Comparison of ENCODE assay signal across 8 cellular contexts in the genomic region with DNA sequence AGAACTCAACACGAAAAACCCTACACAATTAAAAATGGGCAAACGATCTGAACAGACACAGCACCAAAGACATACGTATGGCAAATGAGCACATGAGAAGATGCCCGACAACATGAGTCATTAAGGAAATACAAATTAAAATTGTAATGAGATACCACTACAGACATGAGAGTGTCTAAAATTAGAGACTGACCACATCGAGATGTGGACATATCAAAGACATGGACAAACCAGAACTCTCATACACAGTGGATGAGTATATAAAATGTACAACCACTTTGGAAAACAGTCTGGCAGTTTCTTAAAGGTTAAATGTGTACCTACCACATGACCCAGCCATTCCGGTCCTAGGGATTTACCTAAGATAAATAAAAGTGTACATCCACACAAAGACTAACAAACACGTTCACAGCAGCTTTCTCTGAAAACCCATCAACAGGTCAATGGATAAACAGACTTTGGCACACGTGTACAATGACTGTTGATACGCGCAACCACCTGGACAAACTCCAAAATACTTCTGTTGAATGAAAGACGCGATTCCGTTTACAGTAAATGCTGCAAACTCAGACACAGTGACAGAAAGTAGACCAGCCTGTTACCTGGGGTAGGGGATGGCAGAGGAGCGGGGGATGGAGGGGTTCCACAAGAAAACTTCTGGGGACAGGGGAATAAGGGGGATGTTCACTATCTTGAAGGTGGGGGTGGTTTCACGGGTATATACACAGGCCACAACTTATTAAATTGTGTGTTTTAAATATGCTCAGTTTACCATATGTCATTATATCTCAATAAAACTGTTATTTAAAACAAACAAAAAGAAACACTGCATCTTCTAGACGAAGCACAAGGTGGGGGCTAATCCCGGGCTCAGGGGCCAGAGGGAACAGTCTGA. TPM values are rescaled to one million over a fixed set of nuclear protein-coding genes. Genes with fewer than 3 reads are reported as not detected.
A peak's percentile ranks its signal among the peaks of the same experiment; 100 is the strongest.
DNase-seq lines count a peak whose midpoint lies in the region; ATAC-seq and TF ChIP-seq lines count a peak whose summit lies in the region.

No MANE protein-coding gene starts in this region.

- H3K9me3 Mint-ChIP-seq in activated CD4-positive, alpha-beta T cell treated with anti-CD3 and anti-CD28 coated beads for 36 hours (ENCODE audit: low read depth) = no peaks in the 10 kb centered on the region

- H3K9me3 ChIP-seq in SK-N-MC (ENCODE audit: low read depth, low read length) (no peaks in the 10 kb centered on the region), fibroblast of lung (ENCODE audit: control insufficient read depth, insufficient read depth, low read depth, low read length) (no peaks in the 10 kb centered on the region), thymus (ENCODE audit: control insufficient read depth) (no peaks in the 10 kb centered on the region)

- H3K27ac ChIP-seq in SK-N-MC (no peak overlapping the region), fibroblast of lung (ENCODE audit: insufficient read depth, low read length) (no peak overlapping the region), thymus (ENCODE audit: low read depth) (peak overlapping the region; percentile 80)

- no peaks in the 10 kb centered on the region for H4K20me1 ChIP-seq in fibroblast of lung (ENCODE audit: control insufficient read depth, extremely low read depth, insufficient read depth, low read length)

- TF ChIP-seq CTCF in fibroblast of lung (conservative IDR thresholded peaks at IDR 0.05 in 1 of 2, IDR thresholded peaks at IDR 0.05 in 1 of 2; ENCODE audit: low read depth in 1 of 2, low read length in 2 of 2) = no peak

- POLR2A ChIA-PET in activated CD4-positive, alpha-beta T cell treated with anti-CD3 and anti-CD28 coated beads for 36 hours (lab: Charles Lee) = interaction anchor here (3.9 kb wide), 1 partner anchor 11 kb away, joined by 28 read pairs; no protein-coding TSS in a partner anchor

- H3K4me1 Mint-ChIP-seq in activated CD4-positive, alpha-beta T cell treated with anti-CD3 and anti-CD28 coated beads for 36 hours = peaks cover 58% of the 10 kb centered on the region

- H3K36me3 ChIP-seq in SK-N-MC (ENCODE audit: insufficient read depth, low read length) = peaks cover 8% of the 10 kb centered on the region
- no peaks in the 10 kb centered on the region for H3K36me3 ChIP-seq in fibroblast of lung (ENCODE audit: control insufficient read depth, insufficient read depth, low read length)
- H3K36me3 ChIP-seq in thymus (ENCODE audit: control insufficient read depth, insufficient read depth) = no peaks in the 10 kb centered on the region

- 35% methylated on average over 17 of the region's 17 CpGs for WGBS in thymus

- H3K4me1 ChIP-seq in fibroblast of lung (ENCODE audit: control insufficient read depth, extremely low read depth, insufficient read depth, low read length) (peaks cover 11% of the 10 kb centered on the region), thymus (ENCODE audit: control insufficient read depth, insufficient read depth, low read length) (peaks cover 8% of the 10 kb centered on the region)

- no peaks in the 10 kb centered on the region for H3K27me3 Mint-ChIP-seq in activated CD4-positive, alpha-beta T cell treated with anti-CD3 and anti-CD28 coated beads for 36 hours

- H3K27ac Mint-ChIP-seq in activated CD4-positive, alpha-beta T cell treated with anti-CD3 and anti-CD28 coated beads for 36 hours = peak overlapping the region; percentile 100

- peak overlapping the region; percentile 78 for H3K4me3 Mint-ChIP-seq in activated CD4-positive, alpha-beta T cell treated with anti-CD3 and anti-CD28 coated beads for 36 hours

- CTCF ChIA-PET in activated CD4-positive, alpha-beta T cell treated with anti-CD3 and anti-CD28 coated beads for 36 hours (lab: Charles Lee) = interaction anchor here (0.7 to 4.0 kb wide), 9 partner anchors 10 to 350 kb away, joined by 3 to 64 read pairs (median 3); no protein-coding TSS in a partner anchor

- H3K36me3 Mint-ChIP-seq in activated CD4-positive, alpha-beta T cell treated with anti-CD3 and anti-CD28 coated beads for 36 hours (ENCODE audit: low read depth) = peaks cover 8% of the 10 kb centered on the region

- intact Hi-C loops in activated CD4-positive, alpha-beta T cell treated with anti-CD3 and anti-CD28 coated beads for 36 hours (cut with DNase I, micrococcal nuclease) = loop anchor here (1.0 to 5.0 kb wide), 7 partner anchors 10 to 1234 kb away; partner anchors contain the start of genes DYNLT2B (in 1 of the 2), LSG1 (in 1 of the 2), PPP1R2 (in 1 of the 2) and TFRC (in 1 of the 2)

- ATAC-seq in activated CD4-positive, alpha-beta T cell treated with anti-CD3 and anti-CD28 coated beads for 36 hours = no peak
- no peak for ATAC-seq in HG02798 (IDR thresholded peaks at IDR 0.05; ENCODE audit: poor library complexity, unreplicated experiment)

- H3K27me3 ChIP-seq in fibroblast of lung (ENCODE audit: control insufficient read depth, insufficient read depth, low read length) (no peaks in the 10 kb centered on the region), thymus (ENCODE audit: control insufficient read depth, insufficient read depth) (no peaks in the 10 kb centered on the region)

- H3K79me2 ChIP-seq in fibroblast of lung (ENCODE audit: control insufficient read depth, insufficient read depth, low read length) = peaks cover 8% of the 10 kb centered on the region

- DNase-seq in activated CD4-positive, alpha-beta T cell treated with anti-CD3 and anti-CD28 coated beads for 36 hours = peak; percentile 36
- DNase-seq in activated CD4-positive, alpha-beta T cell treated with anti-CD3 and anti-CD28 coated beads, Interleukin-2, amount 50 U/mL, for 48 hours = no peak
- DNase-seq in SK-N-MC (ENCODE audit: low read depth, low spot score) (no peak), fibroblast of lung (ENCODE audit: low read depth in 2 of 2) (peak; percentile 74 to 78), iPS-NIHi11 (ENCODE audit: low spot score) (no peak), activated gamma-delta T cell (lab: John Stamatoyannopoulos, UW) (no peak)

- H3K4me3 ChIP-seq in SK-N-MC = peak overlapping the region; percentile 86
- peak overlapping the region in 1 of 4 experiments; percentile 4 for H3K4me3 ChIP-seq in fibroblast of lung (replicated peaks in 1 of 4; ENCODE audit: control extremely low read depth in 1 of 4, insufficient read depth in 1 of 4, low read depth in 3 of 4, low read length in 4 of 4)
- peak overlapping the region; percentile 87 for H3K4me3 ChIP-seq in thymus (ENCODE audit: low read length)

- H2AFZ ChIP-seq in fibroblast of lung (ENCODE audit: low read length) = no peak overlapping the region

- no peak overlapping the region for H3K9ac ChIP-seq in SK-N-MC (ENCODE audit: insufficient read length)
- H3K9ac ChIP-seq in fibroblast of lung (ENCODE audit: insufficient read depth, low read length) = no peak overlapping the region

- peak overlapping the region; percentile 38 for H3K4me2 ChIP-seq in fibroblast of lung (ENCODE audit: extremely low read depth, insufficient read depth, low read length)

RNA-seq across cellular contexts. Expression of gene TNK2, which starts 2.1 kb away (rescaled TPM):
- total RNA-seq in activated CD4-positive, alpha-beta T cell treated with anti-CD3 and anti-CD28 coated beads for 36 hours = 10 to 100 TPM; 49.9 to 54.2 TPM
- 6.9 and 10.7 TPM in 2 replicates for total RNA-seq in fibroblast of lung
- 2.5 and 3.6 TPM in 2 replicates for polyA plus RNA-seq in fibroblast of lung
- polyA plus RNA-seq in fibroblast of lung (2012) = 8.7 and 14.0 TPM in 2 replicates
- 9.1 and 33.3 TPM in 2 replicates for polyA minus RNA-seq in fibroblast of lung (ENCODE audit: low replicate concordance)
- 101 TPM for polyA plus RNA-seq in thymus

Comparison
In these comparisons a context has a peak if more than half of its experiments do, and no peak if none do; other contexts are left out.
1. DNase-seq: peak in activated CD4-positive, alpha-beta T cell treated with anti-CD3 and anti-CD28 coated beads for 36 hours (single experiment) and fibroblast of lung (2 of 2); none in activated CD4-positive, alpha-beta T cell treated with anti-CD3 and anti-CD28 coated beads, Interleukin-2, amount 50 U/mL, for 48 hours (0 of 2), SK-N-MC (single experiment), iPS-NIHi11 (single experiment) and activated gamma-delta T cell (single experiment).